Comparison of ENCODE assay signal across 20 cellular contexts in the genomic region with DNA sequence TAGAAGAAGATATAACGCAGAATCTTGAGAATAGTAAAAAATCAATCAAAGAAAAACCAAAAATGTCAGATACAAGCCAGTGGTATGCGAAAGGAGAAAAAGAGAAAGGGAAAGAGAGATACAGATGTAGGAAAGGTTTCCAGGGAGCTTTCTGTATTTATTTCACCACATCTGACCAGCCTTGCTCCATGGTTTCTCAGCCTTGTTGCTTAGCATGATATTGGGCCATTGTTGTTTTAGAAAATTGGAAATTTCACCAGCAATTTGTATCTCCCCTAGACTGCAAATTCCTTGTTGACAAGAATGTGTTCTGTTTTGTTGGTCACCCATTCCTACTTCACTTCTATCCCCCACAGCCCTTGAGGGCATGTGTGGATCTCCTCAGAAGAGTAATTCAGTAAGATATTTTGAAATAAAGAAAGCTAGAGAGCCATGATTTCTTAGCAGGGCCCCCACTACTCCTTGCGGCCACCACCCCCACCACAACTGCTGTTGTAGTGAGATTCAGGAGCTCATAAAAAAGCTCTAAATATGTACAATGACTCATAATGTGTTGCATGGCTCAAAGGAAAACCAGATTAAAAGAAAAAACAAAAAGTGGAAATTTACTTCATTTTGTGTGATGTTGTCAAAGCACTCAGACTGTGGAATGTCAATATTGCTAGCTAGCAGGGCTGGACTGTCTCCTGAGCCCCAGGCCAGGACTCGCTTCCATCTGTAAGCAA.
DNase-seq lines count a peak whose midpoint lies in the region; ATAC-seq, FAIRE-seq and TF ChIP-seq lines count a peak whose summit lies in the region.
"Had no signal": no experiment of that assay in that cellular context is flagged by ENCODE, and none has a peak within 500 bp of the region (broad histone marks: within the 10 kb centered on the region; RNA-seq: fewer than 3 reads in every experiment).

No MANE protein-coding gene starts in this region.

- peak; percentile 19 for ATAC-seq in IMR-90 (ENCODE audit: low read depth)
- no peak for ATAC-seq in activated CD8-positive, alpha-beta T cell treated with anti-CD3 and anti-CD28 coated beads for 36 hours
- ATAC-seq in GM19452 (IDR thresholded peaks at IDR 0.05; ENCODE audit: unreplicated experiment): no peak

- no peak overlapping the region for H3K9ac ChIP-seq in IMR-90 (ENCODE audit: low read depth, low read length)

- H2AFZ ChIP-seq in IMR-90 (replicated peaks; ENCODE audit: low read length, poor library complexity): no peak overlapping the region
- peak overlapping the region; percentile 2 for H2AFZ ChIP-seq in neuron (ENCODE audit: low read depth, low read length)

- H4K91ac ChIP-seq in IMR-90 (ENCODE audit: insufficient read depth, low read depth, low read length): peak overlapping the region; percentile 86

- peak overlapping the region; percentile 10 for H3K4me2 ChIP-seq in IMR-90 (ENCODE audit: low read depth, low read length)

- H2AK5ac ChIP-seq in IMR-90 (ENCODE audit: low read depth, low read length): peak overlapping the region; percentile 5; the same call in 1 of the 2 replicates

- CTCF ChIA-PET in IMR-90 (lab: Yijun Ruan, JAX): interaction anchor here (0.8 kb wide), 1 partner anchor 67 kb away, joined by 3 read pairs; no protein-coding TSS in a partner anchor
- CTCF ChIA-PET in activated CD8-positive, alpha-beta T cell treated with anti-CD3 and anti-CD28 coated beads for 36 hours (lab: Charles Lee): interaction anchor here (0.9 kb wide), 1 partner anchor 62 kb away, joined by 3 read pairs; no protein-coding TSS in a partner anchor

- H3K23ac ChIP-seq in IMR-90 (ENCODE audit: low read depth, low read length): peak overlapping the region; percentile 78

- dilution Hi-C loops in IMR-90 (cut with HindIII; ENCODE audit: low sequenced_read_pairs, unreplicated experiment): no loop called here

- no peak overlapping the region for H3K27ac Mint-ChIP-seq in activated CD8-positive, alpha-beta T cell treated with anti-CD3 and anti-CD28 coated beads for 36 hours
- H3K27ac Mint-ChIP-seq: activated CD4-positive, alpha-beta T cell treated with anti-CD3 and anti-CD28 coated beads, Interleukin-2, amount 10 ng/mL, durations not matched to agents 24 days and 14 days; activated naive CD4-positive, alpha-beta T cell treated with anti-CD3 and anti-CD28 coated beads for 36 hours; brain had no signal

- TF ChIP-seq RAD21 in IMR-90 (IDR thresholded peaks at IDR 0.05; ENCODE audit: low read length): no peak

- no peaks in the 10 kb centered on the region for H3K27me3 Mint-ChIP-seq in activated CD8-positive, alpha-beta T cell treated with anti-CD3 and anti-CD28 coated beads for 36 hours
- H3K27me3 Mint-ChIP-seq: activated CD4-positive, alpha-beta T cell treated with anti-CD3 and anti-CD28 coated beads, Interleukin-2, amount 10 ng/mL, durations not matched to agents 24 days and 14 days had no signal

- BruUV-seq in IMR-90 (replicated peaks; lab: Mats Ljungman, UMichigan): no TSS peak

- H3K27me3 ChIP-seq in IMR-90 (ENCODE audit: control insufficient read depth, insufficient read depth, low read length) (no peaks in the 10 kb centered on the region), neuron (ENCODE audit: insufficient read depth, low read length) (no peaks in the 10 kb centered on the region), vagina (no peaks in the 10 kb centered on the region)
- H3K27me3 ChIP-seq: dorsolateral prefrontal cortex, ovary, Peyer's patch had no signal

- H4K8ac ChIP-seq in IMR-90 (ENCODE audit: low read depth in 2 of 2, low read length in 2 of 2): peak overlapping the region; percentile 77

- TF ChIP-seq POLR2A in IMR-90 (IDR thresholded peaks at IDR 0.05; ENCODE audit: low read depth, low read length) (no peak), vagina (IDR thresholded peaks at IDR 0.05) (no peak)

- no peaks in the 10 kb centered on the region for H3K36me3 Mint-ChIP-seq in activated CD8-positive, alpha-beta T cell treated with anti-CD3 and anti-CD28 coated beads for 36 hours (ENCODE audit: low read depth)
- H3K36me3 Mint-ChIP-seq: brain had no signal

- DNase-seq in AG20443 (ENCODE audit: low spot score) (peak; percentile 33), IMR-90 (peak; percentile 34), NOMO-1 (lab: John Stamatoyannopoulos, UW; ENCODE audit: unreplicated experiment in 2 of 2) (no peak), vagina (ENCODE audit: extremely low spot score in 2 of 2) (no peak)
- DNase-seq in activated CD8-positive, alpha-beta T cell treated with anti-CD3 and anti-CD28 coated beads for 36 hours: no peak
- DNase-seq: activated CD4-positive, alpha-beta T cell treated with anti-CD3 and anti-CD28 coated beads, Interleukin-2, amount 10 ng/mL, durations not matched to agents 24 days and 14 days; activated naive CD4-positive, alpha-beta T cell treated with anti-CD3 and anti-CD28 coated beads for 36 hours; dorsolateral prefrontal cortex; Kasumi-1; NCI-H146; NCI-H82; Peyer's patch; small intestine had no signal

- H3K4me1 ChIP-seq in IMR-90 (ENCODE audit: control insufficient read depth, insufficient read depth, low read length): peaks cover 20% of the 10 kb centered on the region
- H3K4me1 ChIP-seq in neuron (ENCODE audit: insufficient read depth, low read length): no peaks in the 10 kb centered on the region
- H3K4me1 ChIP-seq in vagina: peaks cover 8% of the 10 kb centered on the region
- H3K4me1 ChIP-seq: Peyer's patch had no signal

- H3K4ac ChIP-seq in IMR-90 (ENCODE audit: low read depth, low read length): peak overlapping the region; percentile 52

- WGBS in IMR-90 (ENCODE audit: extremely low coverage in 2 of 2, insufficient read length in 1 of 2), 2 experiments: no CpG with 5 or more reads among the region's 4 CpGs

- in situ Hi-C loops in IMR-90 (cut with MboI; ENCODE audit: low sequenced_read_pairs): no loop called here

- H3K4me3 ChIP-seq in IMR-90 (ENCODE audit: insufficient read depth, low read depth, low read length) (no peak overlapping the region), neuron (ENCODE audit: low read length) (no peak overlapping the region), vagina (no peak overlapping the region)
- H3K4me3 ChIP-seq: dorsolateral prefrontal cortex, ovary, Peyer's patch had no signal

- peaks cover 5% of the 10 kb centered on the region; the same call in 1 of the 2 replicates for H3K9me1 ChIP-seq in IMR-90 (ENCODE audit: insufficient read depth, low read length)

- H3K36me3 ChIP-seq in IMR-90 (ENCODE audit: control insufficient read depth, insufficient read depth, low read length) (peaks cover 17% of the 10 kb centered on the region), neuron (ENCODE audit: insufficient read depth, low read length) (no peaks in the 10 kb centered on the region), vagina (no peaks in the 10 kb centered on the region)
- H3K36me3 ChIP-seq: ovary, Peyer's patch had no signal

- POLR2A ChIA-PET in IMR-90 (lab: Charles Lee; ENCODE audit: unreplicated experiment): interaction anchor here (1.1 kb wide), 1 partner anchor 78 kb away, joined by 3 read pairs; no protein-coding TSS in a partner anchor
- POLR2A ChIA-PET in activated CD8-positive, alpha-beta T cell treated with anti-CD3 and anti-CD28 coated beads for 36 hours (lab: Charles Lee): no interaction called here

- no peaks in the 10 kb centered on the region for H3K4me1 Mint-ChIP-seq in activated CD8-positive, alpha-beta T cell treated with anti-CD3 and anti-CD28 coated beads for 36 hours (ENCODE audit: low read depth)
- H3K4me1 Mint-ChIP-seq: activated CD4-positive, alpha-beta T cell treated with anti-CD3 and anti-CD28 coated beads, Interleukin-2, amount 10 ng/mL, durations not matched to agents 24 days and 14 days; brain had no signal

- intact Hi-C loops in IMR-90 (cut with micrococcal nuclease): loop anchor here (5.0 to 10.0 kb wide), 4 partner anchors 65 to 585 kb away; a partner anchor contains a TSS
- intact Hi-C loops in activated CD8-positive, alpha-beta T cell treated with anti-CD3 and anti-CD28 coated beads for 36 hours (cut with micrococcal nuclease): no loop called here
- intact Hi-C loops in vagina (cut with DNase I): no loop called here

- peak overlapping the region; percentile 75 for H2BK5ac ChIP-seq in IMR-90 (ENCODE audit: low read depth, low read length, poor library complexity, severe bottlenecking)

- H3K27ac ChIP-seq in IMR-90 (ENCODE audit: insufficient read depth, low read length): peak overlapping the region; percentile 34; the same call in 1 of the 2 replicates
- H3K27ac ChIP-seq in vagina: no peak overlapping the region
- H3K27ac ChIP-seq: C4-2B, dorsolateral prefrontal cortex, Peyer's patch had no signal

- no peaks in the 10 kb centered on the region for H3K9me3 ChIP-seq in IMR-90 (ENCODE audit: control insufficient read depth, insufficient read depth, low read length)
- H3K9me3 ChIP-seq in neuron (ENCODE audit: low read length): no peaks in the 10 kb centered on the region
- H3K9me3 ChIP-seq in vagina: no peaks in the 10 kb centered on the region
- H3K9me3 ChIP-seq: ovary, Peyer's patch had no signal

- no peaks in the 10 kb centered on the region for H4K20me1 ChIP-seq in IMR-90 (ENCODE audit: insufficient read depth, low read length)

- peaks cover 34 to 66% of the 10 kb centered on the region in 2 experiments for H3K79me1 ChIP-seq in IMR-90 (ENCODE audit: low read depth in 1 of 2, low read length in 2 of 2)

- H3K14ac ChIP-seq in IMR-90 (replicated peaks; ENCODE audit: low read depth, low read length): peak overlapping the region; percentile 80

- peak overlapping the region; percentile 66; the same call in 1 of the 3 replicates for H2BK15ac ChIP-seq in IMR-90 (ENCODE audit: low read depth, low read length)

- H3K56ac ChIP-seq in IMR-90 (ENCODE audit: extremely low read depth, insufficient read depth, low read length): peak overlapping the region; percentile 37; the same call in 1 of the 2 replicates

- peak overlapping the region; percentile 85 for H2BK120ac ChIP-seq in IMR-90 (ENCODE audit: low read depth, low read length)

- H3K9me3 Mint-ChIP-seq in activated CD8-positive, alpha-beta T cell treated with anti-CD3 and anti-CD28 coated beads for 36 hours: peaks cover 3% of the 10 kb centered on the region
- H3K9me3 Mint-ChIP-seq: activated CD4-positive, alpha-beta T cell treated with anti-CD3 and anti-CD28 coated beads, Interleukin-2, amount 10 ng/mL, durations not matched to agents 24 days and 14 days; brain had no signal

- FAIRE-seq in endometrium (lab: Jason Lieb, UNC): peak; percentile 97
- FAIRE-seq: GM19239, small intestine had no signal

- H4K5ac ChIP-seq in IMR-90 (ENCODE audit: low read depth, low read length): peak overlapping the region; percentile 75

- no peak overlapping the region for H2AK9ac ChIP-seq in IMR-90 (replicated peaks; ENCODE audit: low read depth, low read length, poor library complexity)

- peak overlapping the region; percentile 79 for H2BK20ac ChIP-seq in IMR-90 (ENCODE audit: low read depth, low read length)

- peak overlapping the region; percentile 91 for H3K18ac ChIP-seq in IMR-90 (ENCODE audit: low read depth, low read length)

- no peak overlapping the region for H3K4me3 Mint-ChIP-seq in activated CD8-positive, alpha-beta T cell treated with anti-CD3 and anti-CD28 coated beads for 36 hours
- H3K4me3 Mint-ChIP-seq: activated CD4-positive, alpha-beta T cell treated with anti-CD3 and anti-CD28 coated beads, Interleukin-2, amount 10 ng/mL, durations not matched to agents 24 days and 14 days; activated naive CD4-positive, alpha-beta T cell treated with anti-CD3 and anti-CD28 coated beads for 36 hours; brain had no signal

- no peak for TF ChIP-seq CTCF in IMR-90 (conservative IDR thresholded peaks at IDR 0.05; ENCODE audit: low read depth, low read length)
- TF ChIP-seq CTCF in activated CD8-positive, alpha-beta T cell treated with anti-CD3 and anti-CD28 coated beads for 36 hours (IDR thresholded peaks at IDR 0.05): no peak
- no peak for TF ChIP-seq CTCF in vagina (IDR thresholded peaks at IDR 0.05)

Comparison
In these comparisons a context has a peak if more than half of its experiments do, and no peak if none do; other contexts are left out.
1. DNase-seq: peak in AG20443 (single experiment) and IMR-90 (single experiment); none in NOMO-1 (0 of 2), activated CD8-positive, alpha-beta T cell treated with anti-CD3 and anti-CD28 coated beads for 36 hours (single experiment) and vagina (0 of 2).